1 cellular context compared by ENCODE assay signal in genomic region chr19:46537136-46538097, GRCh38.
TF ChIP-seq lines count a peak whose summit lies in the region.

No MANE protein-coding gene starts in this region.

TF ChIP-seq in HepG2, 621 proteins besides CTCF, POLR2A, EP300 and RAD21:
- TF ChIP-seq XRCC5 (optimal IDR thresholded peaks at IDR 0.05; ENCODE audit: low read length) (peak; percentile 86), PCBP1 (IDR thresholded peaks at IDR 0.05; ENCODE audit: borderline replicate concordance, low read depth, low read length) (no peak), ZNF3 (CRISPR knock-in tag; IDR thresholded peaks at IDR 0.05) (peak; percentile 90), FOSL2 (CRISPR knock-in tag; IDR thresholded peaks at IDR 0.05) (0 out of 2 replicates have a peak, but pooled peaks have one; percentile 10)
